Comparison of ENCODE assay signal across 22 cellular contexts in the genomic region with DNA sequence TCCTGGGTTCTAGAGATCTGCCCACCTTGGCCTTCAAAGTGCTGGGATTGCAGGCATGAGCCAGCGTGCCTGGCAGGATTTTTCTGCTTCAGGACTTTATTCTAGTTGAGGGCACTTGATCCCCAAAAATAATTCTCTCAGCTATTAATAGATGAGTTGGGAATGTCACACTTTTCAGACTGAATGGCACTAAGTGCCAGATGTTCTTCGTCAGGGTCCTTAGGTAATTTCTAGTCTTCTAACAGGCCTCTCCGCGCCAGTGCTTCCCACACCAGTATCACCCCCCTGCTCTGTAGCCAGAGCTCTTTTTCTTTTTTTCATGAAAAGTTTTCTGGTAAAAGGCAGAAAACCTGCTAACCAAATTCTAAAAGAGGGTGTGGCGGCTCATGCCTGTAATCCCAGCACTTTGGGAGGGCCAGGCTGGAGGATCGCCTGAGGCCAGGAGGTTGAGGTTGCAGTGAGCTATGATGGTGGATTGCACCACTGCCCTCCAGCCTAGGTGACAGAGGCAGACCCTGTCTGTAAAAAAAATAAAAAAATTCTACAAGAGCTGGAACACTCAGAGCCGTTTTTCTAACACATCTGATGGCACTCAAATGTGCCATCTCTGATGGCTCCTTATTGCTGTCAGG.
"Had no signal": no experiment of that assay in that cellular context is flagged by ENCODE, and none has a peak within 500 bp of the region (broad histone marks: within the 10 kb centered on the region; RNA-seq: fewer than 3 reads in every experiment).

No MANE protein-coding gene starts in this region.

- H3K9me3 ChIP-seq: colonic mucosa, pancreas, spleen, testis, tibial nerve had no signal

- H3K27ac Mint-ChIP-seq: progenitor cell of endocrine pancreas; stimulated activated memory B cell treated with anti-CD40 and anti-IgM and Interleukin-4, amounts not matched to agents 10 μg/mL and 1 μg/mL and 100 μg/mL, for 72 hours had no signal

- H3K4me1 ChIP-seq: colonic mucosa, spleen, tibial nerve had no signal

- H3K4me3 Mint-ChIP-seq: stimulated activated memory B cell treated with anti-CD40 and anti-IgM and Interleukin-4, amounts not matched to agents 10 μg/mL and 1 μg/mL and 100 μg/mL, for 72 hours; stimulated activated naive CD8-positive, alpha-beta T cell treated with anti-CD3 and anti-CD28 coated beads, Interleukin-15, amount 100 ng/mL, for 72 hours had no signal

- H3K36me3 Mint-ChIP-seq: stimulated activated memory B cell treated with anti-CD40 and anti-IgM and Interleukin-4, amounts not matched to agents 10 μg/mL and 1 μg/mL and 100 μg/mL, for 72 hours had no signal

- H3K4me3 ChIP-seq: colonic mucosa, lung, pancreas, spleen, testis, tibial nerve had no signal

- DNase-seq: colonic mucosa; dermis blood vessel endothelial cell; erythroblast; foreskin melanocyte; hippocampal formation; kidney glomerular epithelial cell; left ventricle myocardium superior; mesenchymal stem cell; midbrain; occipital lobe; pancreas; spleen; stimulated activated CD4-positive, alpha-beta T cell treated with anti-CD3 and anti-CD28 coated beads, Interleukin-15, amount 100 ng/mL, for 24 hours; stimulated activated CD4-positive, alpha-beta T cell treated with anti-CD3 and anti-CD28 coated beads, Interleukin-1b, Interleukin-23, amount 100 ng/mL, for 48 hours; stimulated activated CD4-positive, alpha-beta T cell treated with anti-CD3 and anti-CD28 coated beads, Interleukin-4, amount 100 ng/mL, for 24 hours; stimulated activated naive CD8-positive, alpha-beta T cell treated with anti-CD3 and anti-CD28 coated beads, Interleukin-15, amount 100 ng/mL, for 72 hours; testis had no signal

- H3K36me3 ChIP-seq: colonic mucosa, spleen, tibial nerve had no signal

- H3K27me3 ChIP-seq: colonic mucosa, pancreas, spleen, testis, tibial nerve had no signal

- H3K27me3 Mint-ChIP-seq: stimulated activated naive CD8-positive, alpha-beta T cell treated with anti-CD3 and anti-CD28 coated beads, Interleukin-15, amount 100 ng/mL, for 72 hours had no signal

- H3K9me3 Mint-ChIP-seq: nephron; stimulated activated memory B cell treated with anti-CD40 and anti-IgM and Interleukin-4, amounts not matched to agents 10 μg/mL and 1 μg/mL and 100 μg/mL, for 72 hours; stimulated activated naive CD8-positive, alpha-beta T cell treated with anti-CD3 and anti-CD28 coated beads, Interleukin-15, amount 100 ng/mL, for 72 hours had no signal

- H3K27ac ChIP-seq: colonic mucosa, pancreas, spleen, testis, tibial nerve had no signal

- ATAC-seq: left ventricle myocardium superior; stimulated activated memory B cell treated with anti-CD40 and anti-IgM and Interleukin-4, amounts not matched to agents 10 μg/mL and 1 μg/mL and 100 μg/mL, for 72 hours; stimulated activated naive CD8-positive, alpha-beta T cell treated with anti-CD3 and anti-CD28 coated beads, Interleukin-15, amount 100 ng/mL, for 72 hours had no signal
